In genomic region chr3:16150285-16150684, GRCh38 we compare ENCODE assay signal across 16 cellular contexts. TPM values are rescaled to one million over a fixed set of nuclear protein-coding genes. Genes with fewer than 3 reads are reported as not detected.
DNase-seq lines count a peak whose midpoint lies in the region; ATAC-seq and TF ChIP-seq lines count a peak whose summit lies in the region.
"Had no signal": no experiment of that assay in that cellular context is flagged by ENCODE, and none has a peak within 500 bp of the region (broad histone marks: within the 10 kb centered on the region; RNA-seq: fewer than 3 reads in every experiment).

No MANE protein-coding gene starts in this region.

- 92% methylated on average over 1 of the region's 1 CpG; no CpG with 5 or more reads in 1 of the 2 experiments for WGBS in endodermal cell (ENCODE audit: insufficient coverage in 1 of 2, insufficient read length in 1 of 2), 2 experiments
- WGBS in sigmoid colon, 2 donors: 94 to 95% methylated on average over 1 of the region's 1 CpG

- no peak for TF ChIP-seq EP300 in sigmoid colon (IDR thresholded peaks at IDR 0.05)

- no peaks in the 10 kb centered on the region for H3K27me3 ChIP-seq in left ventricle myocardium inferior (ENCODE audit: low read depth)
- no peaks in the 10 kb centered on the region for H3K27me3 ChIP-seq in endodermal cell (ENCODE audit: control insufficient read depth, insufficient read depth, low read length, poor library complexity, severe bottlenecking)
- no peaks in the 10 kb centered on the region for H3K27me3 ChIP-seq in sigmoid colon

- H3K36me3 ChIP-seq in left ventricle myocardium inferior (no peaks in the 10 kb centered on the region), endodermal cell (ENCODE audit: control insufficient read depth, insufficient read depth, low read length) (no peaks in the 10 kb centered on the region), sigmoid colon (no peaks in the 10 kb centered on the region)

- TF ChIP-seq CTCF in left ventricle myocardium inferior (IDR thresholded peaks at IDR 0.05; ENCODE audit: borderline replicate concordance) (no peak), endodermal cell (conservative IDR thresholded peaks at IDR 0.05) (peak; percentile 13), sigmoid colon (IDR thresholded peaks at IDR 0.05) (no peak)

- H3K27ac ChIP-seq in left ventricle myocardium inferior (replicated peaks): peak overlapping the region; percentile 31
- no peak overlapping the region for H3K27ac ChIP-seq in endodermal cell (ENCODE audit: low read depth, low read length)
- peak overlapping the region; percentile 41 to 77 (median 44) for H3K27ac ChIP-seq in sigmoid colon

- no peak for TF ChIP-seq POLR2A in sigmoid colon (IDR thresholded peaks at IDR 0.05)

- no peak overlapping the region for H3K27ac Mint-ChIP-seq in endodermal cell

- no peaks in the 10 kb centered on the region for H3K4me1 Mint-ChIP-seq in endodermal cell

- peaks cover 13% of the 10 kb centered on the region for H3K27me3 Mint-ChIP-seq in endodermal cell (ENCODE audit: insufficient read depth)

- intact Hi-C loops in left ventricle myocardium inferior (cut with micrococcal nuclease) (no loop called here), left ventricle myocardium superior (cut with micrococcal nuclease) (no loop called here), sigmoid colon (cut with DNase I) (no loop called here)

- no peak overlapping the region for H3K9ac ChIP-seq in endodermal cell (ENCODE audit: extremely low read depth, low read length, poor library complexity, severe bottlenecking)

- H3K9me3 ChIP-seq in left ventricle myocardium inferior (replicated peaks) (peaks cover 9% of the 10 kb centered on the region), endodermal cell (ENCODE audit: control insufficient read depth, low read length) (peaks cover 39% of the 10 kb centered on the region), sigmoid colon (no peaks in the 10 kb centered on the region)

- DNase-seq in left ventricle myocardium inferior (no peak), left ventricle myocardium superior (no peak), endodermal cell (peak; percentile 41), sigmoid colon (no peak), AG08395 (ENCODE audit: low spot score) (no peak), NCI-H2029 treated with DMSO at 0.1 percent for 48 hours (lab: John Stamatoyannopoulos, UW) (no peak)
- DNase-seq: DMS153, EL, NCI-H1930, NCI-H510A, NCI-H82, SHP77 treated with DMSO at 0.1 percent for 48 hours had no signal

- H3K9me3 Mint-ChIP-seq in endodermal cell: peaks cover 44% of the 10 kb centered on the region

- H3K4me3 ChIP-seq in left ventricle myocardium inferior (no peak overlapping the region), endodermal cell (ENCODE audit: low read length) (no peak overlapping the region), sigmoid colon (no peak overlapping the region)
- H3K4me3 ChIP-seq: GM12878 had no signal

- H3K4me1 ChIP-seq in left ventricle myocardium inferior: peaks cover 36% of the 10 kb centered on the region
- H3K4me1 ChIP-seq in endodermal cell (ENCODE audit: control insufficient read depth, insufficient read depth, low read length): no peaks in the 10 kb centered on the region
- H3K4me1 ChIP-seq in sigmoid colon: peaks cover 0 to 31% (median 28%) of the 10 kb centered on the region in 4 donors

- ATAC-seq in left ventricle myocardium superior (no peak), HG02610 (IDR thresholded peaks at IDR 0.05; ENCODE audit: unreplicated experiment) (no peak), GM21528 (IDR thresholded peaks at IDR 0.05; ENCODE audit: low FRiP score, unreplicated experiment) (no peak)
- ATAC-seq: GM12878 had no signal

- no peak overlapping the region for H3K4me3 Mint-ChIP-seq in endodermal cell

- H3K36me3 Mint-ChIP-seq in endodermal cell (ENCODE audit: low read depth): no peaks in the 10 kb centered on the region

RNA-seq across cellular contexts. Expression of gene GALNT15, which starts 24.2 kb away (rescaled TPM):
- total RNA-seq in left ventricle myocardium inferior: 6.6 TPM
- total RNA-seq in left ventricle myocardium superior: 7.0 TPM
- under 1 TPM in 1 of 2 donors, not detected in 1; 0.13 TPM for total RNA-seq in endodermal cell
- 0.11 TPM for polyA plus RNA-seq in endodermal cell (2013, experiment 1 of 2)
- 0.08 TPM for polyA plus RNA-seq in endodermal cell (2013, experiment 2 of 2)
- total RNA-seq in sigmoid colon: 100 to 1,000 TPM in 1 of 4 donors, 10 to 100 TPM in 3; 21.7 to 211 (median 81.9) TPM
- 10 to 100 TPM in 1 of 3 donors, 1 to 10 TPM in 2; 1.2 to 36.6 (median 8.4) TPM for polyA plus RNA-seq in sigmoid colon
- total RNA-seq: A172 had no signal
